In genomic region chr9:114619205-114619758, GRCh38 we compare ENCODE assay signal across 9 cellular contexts. TPM values are rescaled to one million over a fixed set of nuclear protein-coding genes. Genes with fewer than 3 reads are reported as not detected.
DNase-seq lines count a peak whose midpoint lies in the region; ATAC-seq and TF ChIP-seq lines count a peak whose summit lies in the region.
"Had no signal": no experiment of that assay in that cellular context is flagged by ENCODE, and none has a peak within 500 bp of the region (broad histone marks: within the 10 kb centered on the region; RNA-seq: fewer than 3 reads in every experiment).

No MANE protein-coding gene starts in this region.

- ATAC-seq in activated T-cell treated with anti-CD3 and anti-CD28 coated beads, Interleukin-2, amount 50 U/mL, for 4 hours = no peak
- peak; percentile 36 for ATAC-seq in HG03520 (IDR thresholded peaks at IDR 0.05; ENCODE audit: unreplicated experiment)
- no peak for ATAC-seq in effector memory CD8-positive, alpha-beta T cell (replicated peaks)
- ATAC-seq in HG02588 (IDR thresholded peaks at IDR 0.05; ENCODE audit: unreplicated experiment) = no peak

- no peaks in the 10 kb centered on the region for H3K27me3 ChIP-seq in testis
- H3K27me3 ChIP-seq in SK-N-SH (ENCODE audit: insufficient read depth) = no peaks in the 10 kb centered on the region

- peak overlapping the region; percentile 52 for H3K4me3 Mint-ChIP-seq in activated T-cell treated with anti-CD3 and anti-CD28 coated beads, Interleukin-2, amount 50 U/mL, for 4 hours
- H3K4me3 Mint-ChIP-seq in effector memory CD8-positive, alpha-beta T cell = no peak overlapping the region

- no peak overlapping the region for H2AFZ ChIP-seq in SK-N-SH (ENCODE audit: low read depth)

- no peak overlapping the region for H3K9ac ChIP-seq in SK-N-SH

- H3K9me2 ChIP-seq in SK-N-SH = no peaks in the 10 kb centered on the region

- 60 to 61% methylated on average over 13 of the region's 13 CpGs for WGBS in testis, 2 donors
- 95% methylated on average over 13 of the region's 13 CpGs for WGBS in SK-N-SH (ENCODE audit: low lambda C conversion rate)

- no peaks in the 10 kb centered on the region for H3K36me3 ChIP-seq in testis (ENCODE audit: low read depth, missing control alignments)
- H3K36me3 ChIP-seq in SK-N-SH (replicated peaks in 1 of 2; ENCODE audit: control insufficient read depth in 1 of 2, insufficient read depth in 2 of 2, low read length in 1 of 2) = no peaks in the 10 kb centered on the region

- CTCF ChIA-PET in SK-N-SH (lab: Yijun Ruan, JAX) = interaction anchor here (1.3 to 2.0 kb wide), 2 partner anchors 34 to 214 kb away, joined by 3 to 4 read pairs; no protein-coding TSS in a partner anchor

- H3K9me3 Mint-ChIP-seq in activated T-cell treated with anti-CD3 and anti-CD28 coated beads, Interleukin-2, amount 50 U/mL, for 4 hours = no peaks in the 10 kb centered on the region
- H3K9me3 Mint-ChIP-seq in effector memory CD8-positive, alpha-beta T cell = no peaks in the 10 kb centered on the region

- no peak overlapping the region for H3K27ac Mint-ChIP-seq in effector memory CD8-positive, alpha-beta T cell

- no peaks in the 10 kb centered on the region; the same call in 1 of the 2 replicates for H3K79me2 ChIP-seq in SK-N-SH (ENCODE audit: insufficient read depth)

- peaks cover 7% of the 10 kb centered on the region for H3F3A ChIP-seq in SK-N-SH (replicated peaks; ENCODE audit: insufficient read depth)

- no peak for TF ChIP-seq RAD21 in SK-N-SH (IDR thresholded peaks at IDR 0.05; ENCODE audit: low read length)

- peaks cover 10% of the 10 kb centered on the region for H3K4me1 ChIP-seq in testis
- H3K4me1 ChIP-seq in SK-N-SH (ENCODE audit: control insufficient read depth in 1 of 2, insufficient read depth in 2 of 2, low read depth in 1 of 2, low read length in 1 of 2) = peaks cover 0 to 9% of the 10 kb centered on the region in 2 experiments; a peak in 1 of 4 replicates

- TF ChIP-seq POLR2A in testis (IDR thresholded peaks at IDR 0.05) = no peak

- peaks cover 26% of the 10 kb centered on the region for H3K36me3 Mint-ChIP-seq in activated T-cell treated with anti-CD3 and anti-CD28 coated beads, Interleukin-2, amount 50 U/mL, for 4 hours (ENCODE audit: insufficient read depth)
- H3K36me3 Mint-ChIP-seq in effector memory CD8-positive, alpha-beta T cell (ENCODE audit: insufficient read depth) = peaks cover 11% of the 10 kb centered on the region

- no peak for DNase-seq in activated T-cell treated with anti-CD3 and anti-CD28 coated beads, Interleukin-2, amount 50 U/mL, for 4 hours
- DNase-seq in activated T-cell treated with anti-CD3 and anti-CD28 coated beads, Interleukin-2, amount 50 U/mL, for 1 hour = no peak
- DNase-seq in germinal center (ENCODE audit: low spot score) = peak; percentile 41
- DNase-seq in testis = peak; percentile 36
- no peak for DNase-seq in effector memory CD8-positive, alpha-beta T cell
- no peak for DNase-seq in SK-N-SH

- TF ChIP-seq CTCF in testis (IDR thresholded peaks at IDR 0.05) (no peak), SK-N-SH (IDR thresholded peaks at IDR 0.05) (no peak)

- H3K4me1 Mint-ChIP-seq in activated T-cell treated with anti-CD3 and anti-CD28 coated beads, Interleukin-2, amount 50 U/mL, for 4 hours (ENCODE audit: low read depth) = peaks cover 38% of the 10 kb centered on the region
- H3K4me1 Mint-ChIP-seq in effector memory CD8-positive, alpha-beta T cell (ENCODE audit: low read depth in 2 of 2) = peaks cover 5 to 21% of the 10 kb centered on the region in 2 donors

- POLR2A ChIA-PET in SK-N-SH (lab: Yijun Ruan, JAX) = no interaction called here

- H3K4me2 ChIP-seq in SK-N-SH = no peak overlapping the region

- H3K9me3 ChIP-seq in testis (no peaks in the 10 kb centered on the region), SK-N-SH (no peaks in the 10 kb centered on the region)

- no peaks in the 10 kb centered on the region for H4K20me1 ChIP-seq in SK-N-SH (ENCODE audit: insufficient read depth)

- intact Hi-C loops in testis (cut with DNase I; ENCODE audit: low total_unique reads) = no loop called here

- peak overlapping the region in 1 of 2 donors; percentile 71 for H3K27ac ChIP-seq in testis
- no peak overlapping the region for H3K27ac ChIP-seq in SK-N-SH (ENCODE audit: low read depth in 2 of 2, low read length in 1 of 2)

- TF ChIP-seq EP300 in SK-N-SH (IDR thresholded peaks at IDR 0.05; ENCODE audit: borderline replicate concordance in 1 of 2, low read depth in 1 of 2, low read length in 1 of 2) = no peak

- H3K4me3 ChIP-seq in testis (no peak overlapping the region), SK-N-SH (ENCODE audit: low read depth in 2 of 2, low read length in 1 of 2) (no peak overlapping the region)

- H3K27me3 Mint-ChIP-seq in activated T-cell treated with anti-CD3 and anti-CD28 coated beads, Interleukin-2, amount 50 U/mL, for 4 hours (ENCODE audit: low read depth) = no peaks in the 10 kb centered on the region
- H3K27me3 Mint-ChIP-seq in effector memory CD8-positive, alpha-beta T cell = no peaks in the 10 kb centered on the region

TF ChIP-seq in SK-N-SH, 30 proteins besides CTCF, POLR2A, EP300 and RAD21:
- TF ChIP-seq NRF1 (IDR thresholded peaks at IDR 0.05; ENCODE audit: low read depth, low read length) (no peak), FOSL2 (IDR thresholded peaks at IDR 0.05; ENCODE audit: borderline replicate concordance, low read depth) (no peak), YY1 (IDR thresholded peaks at IDR 0.05; ENCODE audit: low read depth) (no peak), POLR2AphosphoS5 (IDR thresholded peaks at IDR 0.05; ENCODE audit: low read depth, low read length) (no peak), MXI1 (IDR thresholded peaks at IDR 0.05; ENCODE audit: low read depth, low read length) (no peak), JUND (IDR thresholded peaks at IDR 0.05) (no peak), PBX3 (IDR thresholded peaks at IDR 0.05) (no peak), SIN3A (IDR thresholded peaks at IDR 0.05; ENCODE audit: borderline replicate concordance, low read depth, low read length) (no peak), SMC3 (IDR thresholded peaks at IDR 0.05; ENCODE audit: low read depth, low read length) (no peak), MEF2A (IDR thresholded peaks at IDR 0.05; ENCODE audit: borderline replicate concordance, low read depth) (no peak), EZH2phosphoT487 (IDR thresholded peaks at IDR 0.05; ENCODE audit: borderline replicate concordance, low read depth) (no peak), ZBTB33 (IDR thresholded peaks at IDR 0.05; ENCODE audit: borderline replicate concordance, low read depth) (no peak), FOXM1 (IDR thresholded peaks at IDR 0.05; ENCODE audit: low read depth) (no peak), CHD2 (IDR thresholded peaks at IDR 0.05; ENCODE audit: low read length, partially characterized antibody) (no peak)
TF ChIP-seq in SK-N-SH: peak in this region for 0.

RNA-seq across cellular contexts. Expression of gene TMEM268, which starts 8.2 kb away (rescaled TPM):
- total RNA-seq in activated T-cell treated with anti-CD3 and anti-CD28 coated beads, Interleukin-2, amount 50 U/mL, for 4 hours = 10 to 100 TPM; 21.6 to 28.4 (median 22.8) TPM
- 10 to 100 TPM; 23.8 to 26.1 TPM for total RNA-seq in testis
- polyA plus RNA-seq in testis (ENCODE audit: insufficient read depth, low read depth, low replicate concordance) (11.3 TPM), SK-N-SH (2012; rRNA removed) (5.8 and 7.4 TPM in 2 replicates)
- 6.0 and 6.3 TPM in 2 replicates for polyA plus RNA-seq in SK-N-SH (2012; cell fraction: cytosol; rRNA removed)
- 6.4 and 8.3 TPM in 2 replicates for polyA plus RNA-seq in SK-N-SH (2012; cell fraction: nucleus; rRNA removed)

RNA-seq across cellular contexts. Expression of gene ATP6V1G1, which starts 31.7 kb away (rescaled TPM):
- 10 to 100 TPM; 45.2 to 51.0 (median 50.3) TPM for total RNA-seq in activated T-cell treated with anti-CD3 and anti-CD28 coated beads, Interleukin-2, amount 50 U/mL, for 4 hours
- 100 to 1,000 TPM; 233 to 243 TPM for total RNA-seq in testis
- polyA plus RNA-seq in testis (ENCODE audit: insufficient read depth, low read depth, low replicate concordance) = 215 TPM
- polyA plus RNA-seq in SK-N-SH (2012; rRNA removed) = 119 and 143 TPM in 2 replicates
- 157 and 182 TPM in 2 replicates for polyA plus RNA-seq in SK-N-SH (2012; cell fraction: cytosol; rRNA removed)
- 47.6 and 61.5 TPM in 2 replicates for polyA plus RNA-seq in SK-N-SH (2012; cell fraction: nucleus; rRNA removed)

RNA-seq across cellular contexts. Expression of gene TEX53, which starts 38.3 kb away (rescaled TPM):
- total RNA-seq in activated T-cell treated with anti-CD3 and anti-CD28 coated beads, Interleukin-2, amount 50 U/mL, for 4 hours = not detected
- 10 to 100 TPM; 13.4 to 23.5 TPM for total RNA-seq in testis
- polyA plus RNA-seq in testis (ENCODE audit: insufficient read depth, low read depth, low replicate concordance) (68.8 TPM), SK-N-SH (2012; rRNA removed) (not detected in 2 replicates)
- not detected in 2 replicates for polyA plus RNA-seq in SK-N-SH (2012; cell fraction: cytosol; rRNA removed)
- polyA plus RNA-seq in SK-N-SH (2012; cell fraction: nucleus; rRNA removed) = not detected in 2 replicates
- total RNA-seq: NCI-H460 had no signal

Comparison
In these comparisons a context has a peak if more than half of its experiments do, and no peak if none do; other contexts are left out.
1. DNase-seq: peak in germinal center (single experiment) and testis (single experiment); none in activated T-cell treated with anti-CD3 and anti-CD28 coated beads, Interleukin-2, amount 50 U/mL, for 4 hours (single experiment), activated T-cell treated with anti-CD3 and anti-CD28 coated beads, Interleukin-2, amount 50 U/mL, for 1 hour (single experiment), effector memory CD8-positive, alpha-beta T cell (0 of 3) and SK-N-SH (single experiment).
2. RNA of gene ATP6V1G1, which starts 31.7 kb away (total RNA-seq): 233 to 243 TPM in testis; 45.2 to 51.0 TPM in activated T-cell treated with anti-CD3 and anti-CD28 coated beads, Interleukin-2, amount 50 U/mL, for 4 hours; every median in the first group is over 4 times any median in the second.
3. RNA of gene TEX53, which starts 38.3 kb away (total RNA-seq): 13.4 to 23.5 TPM in testis; not detected in activated T-cell treated with anti-CD3 and anti-CD28 coated beads, Interleukin-2, amount 50 U/mL, for 4 hours; every median in the first group is over 10 times any median in the second.